ENCODE assay signal across 19 cellular contexts in the genomic region with DNA sequence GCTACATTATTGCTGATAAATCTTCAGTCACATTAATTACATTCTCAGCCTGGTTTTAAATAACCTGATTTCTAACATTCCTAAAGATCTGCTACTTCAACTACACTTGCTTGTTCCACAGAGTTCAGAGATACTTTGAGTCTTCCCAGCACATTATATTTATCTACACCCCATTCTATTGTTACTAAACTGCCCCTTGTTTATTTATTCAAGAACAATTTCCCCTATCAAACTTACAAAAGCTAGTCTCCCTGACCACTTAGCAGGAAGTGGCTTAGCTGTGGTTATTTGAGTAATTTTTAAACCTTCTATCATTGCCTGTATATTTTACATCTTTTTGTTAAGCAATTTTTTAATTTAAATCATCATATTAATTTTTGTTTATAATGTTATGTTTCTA.
"Had no signal": no experiment of that assay in that cellular context is flagged by ENCODE, and none has a peak within 500 bp of the region (broad histone marks: within the 10 kb centered on the region; RNA-seq: fewer than 3 reads in every experiment).

No MANE protein-coding gene starts in this region.

- H3K4me1 ChIP-seq: foreskin keratinocyte, prostate gland, right lobe of liver, tibial nerve, uterus had no signal

- H3K27ac Mint-ChIP-seq: activated CD4-positive, alpha-beta memory T cell treated with anti-CD3 and anti-CD28 coated beads, Interleukin-2, amount 10 ng/mL, durations not matched to agents 7 days and 5 days; activated CD4-positive, alpha-beta T cell treated with anti-CD3 and anti-CD28 coated beads for 36 hours; brain; nephron had no signal

- H3K36me3 Mint-ChIP-seq: brain had no signal

- DNase-seq: activated CD4-positive, alpha-beta memory T cell treated with anti-CD3 and anti-CD28 coated beads, Interleukin-2, amount 10 ng/mL, durations not matched to agents 7 days and 5 days; activated CD4-positive, alpha-beta T cell treated with anti-CD3 and anti-CD28 coated beads for 36 hours; activated effector memory CD4-positive, alpha-beta T cell treated with Interleukin-2 at 50 U/mL for 16 hours; activated naive CD4-positive, alpha-beta T cell treated with anti-CD3 and anti-CD28 coated beads, Interleukin-2, amount 50 U/mL, for 16 hours; activated T-cell treated with anti-CD3 and anti-CD28 coated beads, Interleukin-2, amount 50 U/mL, for 4 hours; central memory CD4-positive, alpha-beta T cell; right lobe of liver; stimulated activated CD4-positive, alpha-beta T cell treated with anti-CD3 and anti-CD28 coated beads, Interleukin-4, amount 100 ng/mL, for 4 hours; stimulated activated CD8-positive, alpha-beta memory T cell treated with anti-CD3 and anti-CD28 coated beads, Interleukin-4, amount 100 ng/mL, for 48 hours; stimulated activated naive CD4-positive, alpha-beta T cell treated with Interleukin-2 at 50 U/mL for 16 hours; substantia nigra; uterus had no signal

- H3K27me3 Mint-ChIP-seq: activated CD4-positive, alpha-beta memory T cell treated with anti-CD3 and anti-CD28 coated beads, Interleukin-2, amount 10 ng/mL, durations not matched to agents 7 days and 5 days; activated CD4-positive, alpha-beta T cell treated with anti-CD3 and anti-CD28 coated beads for 36 hours had no signal

- H3K9me3 ChIP-seq: prostate gland, right lobe of liver, tibial nerve, uterus had no signal

- H3K4me2 ChIP-seq: smooth muscle cell had no signal

- ATAC-seq: activated CD4-positive, alpha-beta T cell treated with anti-CD3 and anti-CD28 coated beads for 36 hours; activated T-cell treated with anti-CD3 and anti-CD28 coated beads, Interleukin-2, amount 50 U/mL, for 4 hours; foreskin keratinocyte; right lobe of liver had no signal

- H3K36me3 ChIP-seq: prostate gland, right lobe of liver, tibial nerve, uterus had no signal

- H3K27ac ChIP-seq: coronary artery, foreskin keratinocyte, prostate gland, right lobe of liver, tibial nerve, uterus had no signal

- H3K27me3 ChIP-seq: foreskin keratinocyte, right lobe of liver, tibial nerve, uterus had no signal

- H3K4me1 Mint-ChIP-seq: activated CD4-positive, alpha-beta memory T cell treated with anti-CD3 and anti-CD28 coated beads, Interleukin-2, amount 10 ng/mL, durations not matched to agents 7 days and 5 days; activated CD4-positive, alpha-beta T cell treated with anti-CD3 and anti-CD28 coated beads for 36 hours; brain; nephron had no signal

- H3K9me3 Mint-ChIP-seq: brain, nephron had no signal

- H3K4me3 ChIP-seq: coronary artery, prostate gland, right lobe of liver, smooth muscle cell, tibial nerve, uterus had no signal

- H3K4me3 Mint-ChIP-seq: activated CD4-positive, alpha-beta memory T cell treated with anti-CD3 and anti-CD28 coated beads, Interleukin-2, amount 10 ng/mL, durations not matched to agents 7 days and 5 days; activated CD4-positive, alpha-beta T cell treated with anti-CD3 and anti-CD28 coated beads for 36 hours; activated T-cell treated with anti-CD3 and anti-CD28 coated beads, Interleukin-2, amount 50 U/mL, for 4 hours; brain; nephron had no signal
